ENCODE assay signal across 29 cellular contexts in genomic region chr10:73954737-73955136, GRCh38. TPM values are rescaled to one million over a fixed set of nuclear protein-coding genes. Genes with fewer than 3 reads are reported as not detected.
"Had no signal": no experiment of that assay in that cellular context is flagged by ENCODE, and none has a peak within 500 bp of the region (broad histone marks: within the 10 kb centered on the region; RNA-seq: fewer than 3 reads in every experiment).

No MANE protein-coding gene starts in this region.

- H3K79me2 ChIP-seq: parathyroid adenoma had no signal

- H3K9ac ChIP-seq: neural progenitor cell, parathyroid adenoma had no signal

- H3K4me3 Mint-ChIP-seq: nephron; neural progenitor cell; stimulated activated naive B cell treated with anti-CD40 and anti-IgM and Interleukin-4, amounts not matched to agents 10 μg/mL and 1 μg/mL and 100 μg/mL, for 72 hours; stimulated activated naive CD8-positive, alpha-beta T cell treated with anti-CD3 and anti-CD28 coated beads, Interleukin-15, Interleukin-2, amounts not matched to agents 100 ng/mL and 50 ng/mL, for 24 hours had no signal

- H3K4me1 ChIP-seq: uterus had no signal

- H3K4me2 ChIP-seq: neural progenitor cell, smooth muscle cell had no signal

- H2AFZ ChIP-seq: neural progenitor cell, parathyroid adenoma had no signal

- H3K36me3 ChIP-seq: neural progenitor cell, ovary, spleen, stomach, thoracic aorta, thyroid gland, tibial nerve, upper lobe of right lung, uterus had no signal

- H3K27ac ChIP-seq: neural progenitor cell, ovary, parathyroid adenoma, skin epidermis, spleen, stomach, thoracic aorta, tibial nerve, upper lobe of right lung, uterus had no signal

- H3K27me3 ChIP-seq: neural progenitor cell, ovary, spleen, stomach, thyroid gland, tibial nerve, upper lobe of right lung, uterus had no signal

- H3K36me3 Mint-ChIP-seq: naive thymus-derived CD4-positive, alpha-beta T cell; neural progenitor cell; stimulated activated naive B cell treated with anti-CD40 and anti-IgM and Interleukin-4, amounts not matched to agents 10 μg/mL and 1 μg/mL and 100 μg/mL, for 72 hours had no signal

- H3K27me3 Mint-ChIP-seq: progenitor cell of endocrine pancreas; stimulated activated naive B cell treated with anti-CD40 and anti-IgM and Interleukin-4, amounts not matched to agents 10 μg/mL and 1 μg/mL and 100 μg/mL, for 72 hours; stimulated activated naive CD8-positive, alpha-beta T cell treated with anti-CD3 and anti-CD28 coated beads, Interleukin-15, Interleukin-2, amounts not matched to agents 100 ng/mL and 50 ng/mL, for 24 hours had no signal

- H3K9me3 ChIP-seq: ovary, psoas muscle, spleen, stomach, thoracic aorta, thyroid gland, tibial nerve, upper lobe of right lung, uterus had no signal

- H3K4me3 ChIP-seq: neural progenitor cell, ovary, psoas muscle, skin epidermis, smooth muscle cell, spleen, stomach, thoracic aorta, thyroid gland, tibial nerve, upper lobe of right lung, uterus had no signal

- ATAC-seq: naive thymus-derived CD4-positive, alpha-beta T cell; psoas muscle; right cardiac atrium; sciatic nerve; stimulated activated naive B cell treated with anti-CD40 and anti-IgM and Interleukin-4, amounts not matched to agents 10 μg/mL and 1 μg/mL and 100 μg/mL, for 72 hours; upper lobe of right lung had no signal

- H3K9me3 Mint-ChIP-seq: naive thymus-derived CD4-positive, alpha-beta T cell; nephron; neural progenitor cell; stimulated activated naive B cell treated with anti-CD40 and anti-IgM and Interleukin-4, amounts not matched to agents 10 μg/mL and 1 μg/mL and 100 μg/mL, for 72 hours; stimulated activated naive CD8-positive, alpha-beta T cell treated with anti-CD3 and anti-CD28 coated beads, Interleukin-15, Interleukin-2, amounts not matched to agents 100 ng/mL and 50 ng/mL, for 24 hours had no signal

- DNase-seq: naive thymus-derived CD4-positive, alpha-beta T cell; occipital lobe; ovary; posterior cingulate gyrus; psoas muscle; right cardiac atrium; spleen; stimulated activated CD4-positive, alpha-beta T cell treated with anti-CD3 and anti-CD28 coated beads, Interleukin-12 subunit alpha, Interleukin-12 subunit beta, amount 100 ng/mL, for 4 hours; stimulated activated CD4-positive, alpha-beta T cell treated with anti-CD3 and anti-CD28 coated beads, Interleukin-1b, Interleukin-23, amount 100 ng/mL, for 48 hours; stimulated activated CD4-positive, alpha-beta T cell treated with anti-CD3 and anti-CD28 coated beads, Interleukin-4, amount 100 ng/mL, for 1 hour; stimulated activated CD4-positive, alpha-beta T cell treated with anti-CD3 and anti-CD28 coated beads, Interleukin-4, amount 100 ng/mL, for 4 hours; stimulated activated CD8-positive, alpha-beta memory T cell treated with anti-CD3 and anti-CD28 coated beads, Interleukin-4, amount 100 ng/mL, for 48 hours; stimulated activated naive B cell treated with anti-CD40 and anti-IgM and Interleukin-4, amounts not matched to agents 10 μg/mL and 1 μg/mL and 100 μg/mL, for 72 hours; stimulated activated naive CD4-positive, alpha-beta T cell treated with Interleukin-2 at 50 U/mL for 16 hours; stomach; thyroid gland; trophoblast cell; upper lobe of right lung; uterus had no signal

- H3K27ac Mint-ChIP-seq: neural progenitor cell; progenitor cell of endocrine pancreas; stimulated activated naive CD8-positive, alpha-beta T cell treated with anti-CD3 and anti-CD28 coated beads, Interleukin-15, Interleukin-2, amounts not matched to agents 100 ng/mL and 50 ng/mL, for 24 hours had no signal

RNA-seq across cellular contexts. Expression of gene PLAU, which starts 43.8 kb away (rescaled TPM):
- polyA plus RNA-seq: naive thymus-derived CD4-positive, alpha-beta T cell had no signal
